In genomic region chr10:71920146-71920539, GRCh38 we compare ENCODE assay signal across 1 cellular context. TPM values are rescaled to one million over a fixed set of nuclear protein-coding genes. Genes with fewer than 3 reads are reported as not detected.
"Had no signal": no experiment of that assay in that cellular context is flagged by ENCODE, and none has a peak within 500 bp of the region (broad histone marks: within the 10 kb centered on the region; RNA-seq: fewer than 3 reads in every experiment).

No MANE protein-coding gene starts in this region.

RNA-seq across cellular contexts. Expression of gene CHST3, which starts 44.1 kb away (rescaled TPM):
- total RNA-seq: T-helper 1 cell treated with Interleukin-12 subunit alpha and Interleukin-12 subunit beta and Interleukin-4 antibody, amounts not matched to agents 30 ng/mL and 1 ng/mL, for 36 hours had no signal
